ENCODE assay signal across 19 cellular contexts in the genomic region with DNA sequence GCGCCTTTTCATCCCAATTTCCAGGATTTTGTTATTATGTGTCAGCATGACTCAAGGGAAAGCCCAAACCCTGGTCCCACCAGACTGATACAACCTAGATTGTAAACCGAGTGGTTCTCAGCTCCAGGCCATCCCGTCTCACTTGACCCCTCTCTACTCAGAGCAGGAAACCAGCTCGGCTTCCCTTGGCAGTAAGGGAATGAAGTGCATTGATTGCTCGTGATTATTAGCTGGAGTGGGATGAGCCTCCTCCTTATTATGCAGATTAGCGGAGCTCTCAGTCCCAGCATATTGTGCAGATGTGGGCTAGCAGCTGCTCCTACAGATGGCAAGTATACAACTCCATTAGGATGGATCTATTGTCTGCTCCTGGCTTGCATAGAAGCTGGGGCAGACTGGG.
DNase-seq lines count a peak whose midpoint lies in the region; ATAC-seq and TF ChIP-seq lines count a peak whose summit lies in the region.
"Had no signal": no experiment of that assay in that cellular context is flagged by ENCODE, and none has a peak within 500 bp of the region (broad histone marks: within the 10 kb centered on the region; RNA-seq: fewer than 3 reads in every experiment).

No MANE protein-coding gene starts in this region.

- DNase-seq in GM23338 (ENCODE audit: low spot score), result peak; percentile 37
- peak; percentile 91 for DNase-seq in NCI-H1694 treated with DMSO at 0.1 percent for 48 hours (lab: John Stamatoyannopoulos, UW)
- DNase-seq in NCI-H82 (lab: John Stamatoyannopoulos, UW), result peak; percentile 97
- DNase-seq in iPS-NIHi11 (ENCODE audit: low spot score), result peak; percentile 20
- no peak for DNase-seq in Kasumi-1 (lab: John Stamatoyannopoulos, UW)
- DNase-seq: activated CD4-positive, alpha-beta T cell treated with anti-CD3 and anti-CD28 coated beads for 48 hours; AML-193; dorsolateral prefrontal cortex; GDM1; left lung; NCI-H2081 treated with DMSO at 0.1 percent for 48 hours; spleen; upper lobe of right lung had no signal

- no peaks in the 10 kb centered on the region for H3K36me3 ChIP-seq in GM23338 (ENCODE audit: insufficient read depth)
- H3K36me3 ChIP-seq: left lung, neutrophil, spleen, upper lobe of right lung had no signal

- no peaks in the 10 kb centered on the region for H3K27me3 ChIP-seq in GM23338 (ENCODE audit: insufficient read depth)
- H3K27me3 ChIP-seq: left lung, upper lobe of right lung had no signal

- no peaks in the 10 kb centered on the region for H3K9me3 Mint-ChIP-seq in GM23338

- no peak overlapping the region for H3K4me3 Mint-ChIP-seq in GM23338

- H3K9me2 ChIP-seq in GM23338 (ENCODE audit: insufficient read depth), result no peaks in the 10 kb centered on the region

- peak overlapping the region; percentile 56; the same call in 1 of the 2 replicates for H2AFZ ChIP-seq in GM23338

- H3K4me2 ChIP-seq in GM23338, result peak overlapping the region; percentile 59

- H4K20me1 ChIP-seq in GM23338 (replicated peaks; ENCODE audit: insufficient read depth), result no peaks in the 10 kb centered on the region

- H3F3A ChIP-seq in GM23338 (replicated peaks; ENCODE audit: low read depth), result no peaks in the 10 kb centered on the region

- H3K36me3 Mint-ChIP-seq in GM23338 (ENCODE audit: low read depth), result no peaks in the 10 kb centered on the region

- no peak overlapping the region for H3K4me3 ChIP-seq in GM23338
- H3K4me3 ChIP-seq: left lung, spleen, upper lobe of right lung had no signal

- ATAC-seq in GM23338, result peak; percentile 90
- ATAC-seq in HG03097 (IDR thresholded peaks at IDR 0.05; ENCODE audit: low FRiP score, unreplicated experiment), result no peak
- ATAC-seq in GM19351 (IDR thresholded peaks at IDR 0.05; ENCODE audit: unreplicated experiment), result no peak
- ATAC-seq in GM18870 (IDR thresholded peaks at IDR 0.05; ENCODE audit: unreplicated experiment), result no peak
- ATAC-seq: esophagus mucosa, left lung, Right ventricle myocardium inferior, upper lobe of right lung had no signal

- H3K79me2 ChIP-seq in GM23338 (replicated peaks; ENCODE audit: insufficient read depth), result no peaks in the 10 kb centered on the region

- peaks cover 14% of the 10 kb centered on the region for H3K4me1 ChIP-seq in GM23338 (ENCODE audit: insufficient read depth)
- H3K4me1 ChIP-seq: left lung, spleen, upper lobe of right lung had no signal

- no peak for TF ChIP-seq CTCF in GM23338 (conservative IDR thresholded peaks at IDR 0.05; ENCODE audit: low read depth in 2 of 2)

- peaks cover 2% of the 10 kb centered on the region for H3K27me3 Mint-ChIP-seq in GM23338 (ENCODE audit: insufficient read depth, low read depth, poor library complexity)

- peak overlapping the region; percentile 60; the same call in 1 of the 2 replicates for H3K27ac Mint-ChIP-seq in GM23338

- H3K27ac ChIP-seq in GM23338 (ENCODE audit: low read depth), result no peak overlapping the region
- H3K27ac ChIP-seq: dorsolateral prefrontal cortex, left lung, neutrophil, spleen, upper lobe of right lung had no signal

- peaks cover 12% of the 10 kb centered on the region; the same call in 2 of the 3 replicates for H3K4me1 Mint-ChIP-seq in GM23338

TF ChIP-seq in GM23338, 12 proteins besides CTCF, POLR2A, EP300 and RAD21 (continues in another document):
- TF ChIP-seq, protein P1, sequence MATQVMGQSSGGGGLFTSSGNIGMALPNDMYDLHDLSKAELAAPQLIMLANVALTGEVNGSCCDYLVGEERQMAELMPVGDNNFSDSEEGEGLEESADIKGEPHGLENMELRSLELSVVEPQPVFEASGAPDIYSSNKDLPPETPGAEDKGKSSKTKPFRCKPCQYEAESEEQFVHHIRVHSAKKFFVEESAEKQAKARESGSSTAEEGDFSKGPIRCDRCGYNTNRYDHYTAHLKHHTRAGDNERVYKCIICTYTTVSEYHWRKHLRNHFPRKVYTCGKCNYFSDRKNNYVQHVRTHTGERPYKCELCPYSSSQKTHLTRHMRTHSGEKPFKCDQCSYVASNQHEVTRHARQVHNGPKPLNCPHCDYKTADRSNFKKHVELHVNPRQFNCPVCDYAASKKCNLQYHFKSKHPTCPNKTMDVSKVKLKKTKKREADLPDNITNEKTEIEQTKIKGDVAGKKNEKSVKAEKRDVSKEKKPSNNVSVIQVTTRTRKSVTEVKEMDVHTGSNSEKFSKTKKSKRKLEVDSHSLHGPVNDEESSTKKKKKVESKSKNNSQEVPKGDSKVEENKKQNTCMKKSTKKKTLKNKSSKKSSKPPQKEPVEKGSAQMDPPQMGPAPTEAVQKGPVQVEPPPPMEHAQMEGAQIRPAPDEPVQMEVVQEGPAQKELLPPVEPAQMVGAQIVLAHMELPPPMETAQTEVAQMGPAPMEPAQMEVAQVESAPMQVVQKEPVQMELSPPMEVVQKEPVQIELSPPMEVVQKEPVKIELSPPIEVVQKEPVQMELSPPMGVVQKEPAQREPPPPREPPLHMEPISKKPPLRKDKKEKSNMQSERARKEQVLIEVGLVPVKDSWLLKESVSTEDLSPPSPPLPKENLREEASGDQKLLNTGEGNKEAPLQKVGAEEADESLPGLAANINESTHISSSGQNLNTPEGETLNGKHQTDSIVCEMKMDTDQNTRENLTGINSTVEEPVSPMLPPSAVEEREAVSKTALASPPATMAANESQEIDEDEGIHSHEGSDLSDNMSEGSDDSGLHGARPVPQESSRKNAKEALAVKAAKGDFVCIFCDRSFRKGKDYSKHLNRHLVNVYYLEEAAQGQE (IDR thresholded peaks at IDR 0.05; ENCODE audit: unreplicated experiment), result no peak
- TF ChIP-seq, protein P2, sequence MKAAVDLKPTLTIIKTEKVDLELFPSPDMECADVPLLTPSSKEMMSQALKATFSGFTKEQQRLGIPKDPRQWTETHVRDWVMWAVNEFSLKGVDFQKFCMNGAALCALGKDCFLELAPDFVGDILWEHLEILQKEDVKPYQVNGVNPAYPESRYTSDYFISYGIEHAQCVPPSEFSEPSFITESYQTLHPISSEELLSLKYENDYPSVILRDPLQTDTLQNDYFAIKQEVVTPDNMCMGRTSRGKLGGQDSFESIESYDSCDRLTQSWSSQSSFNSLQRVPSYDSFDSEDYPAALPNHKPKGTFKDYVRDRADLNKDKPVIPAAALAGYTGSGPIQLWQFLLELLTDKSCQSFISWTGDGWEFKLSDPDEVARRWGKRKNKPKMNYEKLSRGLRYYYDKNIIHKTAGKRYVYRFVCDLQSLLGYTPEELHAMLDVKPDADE (IDR thresholded peaks at IDR 0.05), result no peak
- no peak for TF ChIP-seq ZNF331 (CRISPR knock-in tag; IDR thresholded peaks at IDR 0.05; ENCODE audit: low read depth)
- no peak for TF ChIP-seq CREB1 (CRISPR knock-in tag; IDR thresholded peaks at IDR 0.05; ENCODE audit: low read depth)
- TF ChIP-seq, protein P3, sequence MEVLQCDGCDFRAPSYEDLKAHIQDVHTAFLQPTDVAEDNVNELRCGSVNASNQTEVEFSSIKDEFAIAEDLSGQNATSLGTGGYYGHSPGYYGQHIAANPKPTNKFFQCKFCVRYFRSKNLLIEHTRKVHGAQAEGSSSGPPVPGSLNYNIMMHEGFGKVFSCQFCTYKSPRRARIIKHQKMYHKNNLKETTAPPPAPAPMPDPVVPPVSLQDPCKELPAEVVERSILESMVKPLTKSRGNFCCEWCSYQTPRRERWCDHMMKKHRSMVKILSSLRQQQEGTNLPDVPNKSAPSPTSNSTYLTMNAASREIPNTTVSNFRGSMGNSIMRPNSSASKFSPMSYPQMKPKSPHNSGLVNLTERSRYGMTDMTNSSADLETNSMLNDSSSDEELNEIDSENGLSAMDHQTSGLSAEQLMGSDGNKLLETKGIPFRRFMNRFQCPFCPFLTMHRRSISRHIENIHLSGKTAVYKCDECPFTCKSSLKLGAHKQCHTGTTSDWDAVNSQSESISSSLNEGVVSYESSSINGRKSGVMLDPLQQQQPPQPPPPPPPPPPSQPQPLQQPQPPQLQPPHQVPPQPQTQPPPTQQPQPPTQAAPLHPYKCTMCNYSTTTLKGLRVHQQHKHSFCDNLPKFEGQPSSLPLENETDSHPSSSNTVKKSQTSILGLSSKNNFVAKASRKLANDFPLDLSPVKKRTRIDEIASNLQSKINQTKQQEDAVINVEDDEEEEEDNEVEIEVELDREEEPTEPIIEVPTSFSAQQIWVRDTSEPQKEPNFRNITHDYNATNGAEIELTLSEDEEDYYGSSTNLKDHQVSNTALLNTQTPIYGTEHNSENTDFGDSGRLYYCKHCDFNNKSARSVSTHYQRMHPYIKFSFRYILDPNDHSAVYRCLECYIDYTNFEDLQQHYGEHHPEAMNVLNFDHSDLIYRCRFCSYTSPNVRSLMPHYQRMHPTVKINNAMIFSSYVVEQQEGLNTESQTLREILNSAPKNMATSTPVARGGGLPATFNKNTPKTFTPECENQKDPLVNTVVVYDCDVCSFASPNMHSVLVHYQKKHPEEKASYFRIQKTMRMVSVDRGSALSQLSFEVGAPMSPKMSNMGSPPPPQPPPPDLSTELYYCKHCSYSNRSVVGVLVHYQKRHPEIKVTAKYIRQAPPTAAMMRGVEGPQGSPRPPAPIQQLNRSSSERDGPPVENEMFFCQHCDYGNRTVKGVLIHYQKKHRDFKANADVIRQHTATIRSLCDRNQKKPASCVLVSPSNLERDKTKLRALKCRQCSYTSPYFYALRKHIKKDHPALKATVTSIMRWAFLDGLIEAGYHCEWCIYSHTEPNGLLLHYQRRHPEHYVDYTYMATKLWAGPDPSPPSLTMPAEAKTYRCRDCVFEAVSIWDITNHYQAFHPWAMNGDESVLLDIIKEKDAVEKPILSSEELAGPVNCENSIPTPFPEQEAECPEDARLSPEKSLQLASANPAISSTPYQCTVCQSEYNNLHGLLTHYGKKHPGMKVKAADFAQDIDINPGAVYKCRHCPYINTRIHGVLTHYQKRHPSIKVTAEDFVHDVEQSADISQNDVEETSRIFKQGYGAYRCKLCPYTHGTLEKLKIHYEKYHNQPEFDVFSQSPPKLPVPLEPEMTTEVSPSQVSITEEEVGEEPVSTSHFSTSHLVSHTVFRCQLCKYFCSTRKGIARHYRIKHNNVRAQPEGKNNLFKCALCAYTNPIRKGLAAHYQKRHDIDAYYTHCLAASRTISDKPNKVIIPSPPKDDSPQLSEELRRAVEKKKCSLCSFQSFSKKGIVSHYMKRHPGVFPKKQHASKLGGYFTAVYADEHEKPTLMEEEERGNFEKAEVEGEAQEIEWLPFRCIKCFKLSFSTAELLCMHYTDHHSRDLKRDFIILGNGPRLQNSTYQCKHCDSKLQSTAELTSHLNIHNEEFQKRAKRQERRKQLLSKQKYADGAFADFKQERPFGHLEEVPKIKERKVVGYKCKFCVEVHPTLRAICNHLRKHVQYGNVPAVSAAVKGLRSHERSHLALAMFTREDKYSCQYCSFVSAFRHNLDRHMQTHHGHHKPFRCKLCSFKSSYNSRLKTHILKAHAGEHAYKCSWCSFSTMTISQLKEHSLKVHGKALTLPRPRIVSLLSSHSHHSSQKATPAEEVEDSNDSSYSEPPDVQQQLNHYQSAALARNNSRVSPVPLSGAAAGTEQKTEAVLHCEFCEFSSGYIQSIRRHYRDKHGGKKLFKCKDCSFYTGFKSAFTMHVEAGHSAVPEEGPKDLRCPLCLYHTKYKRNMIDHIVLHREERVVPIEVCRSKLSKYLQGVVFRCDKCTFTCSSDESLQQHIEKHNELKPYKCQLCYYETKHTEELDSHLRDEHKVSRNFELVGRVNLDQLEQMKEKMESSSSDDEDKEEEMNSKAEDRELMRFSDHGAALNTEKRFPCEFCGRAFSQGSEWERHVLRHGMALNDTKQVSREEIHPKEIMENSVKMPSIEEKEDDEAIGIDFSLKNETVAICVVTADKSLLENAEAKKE (CRISPR knock-in tag; IDR thresholded peaks at IDR 0.05), result no peak
- no peak for TF ChIP-seq ZNF114 (CRISPR knock-in tag; IDR thresholded peaks at IDR 0.05)

Comparison
In these comparisons a context has a peak if more than half of its experiments do, and no peak if none do; other contexts are left out.
1. DNase-seq: peak in GM23338 (single experiment), NCI-H1694 treated with DMSO at 0.1 percent for 48 hours (single experiment), NCI-H82 (single experiment) and iPS-NIHi11 (single experiment); none in Kasumi-1 (0 of 2).